In genomic region chr5:150671509-150672236, GRCh38 we compare ENCODE assay signal across 9 cellular contexts. TPM values are rescaled to one million over a fixed set of nuclear protein-coding genes. Genes with fewer than 3 reads are reported as not detected.
DNase-seq lines count a peak whose midpoint lies in the region; ATAC-seq and TF ChIP-seq lines count a peak whose summit lies in the region.
"Had no signal": no experiment of that assay in that cellular context is flagged by ENCODE, and none has a peak within 500 bp of the region (broad histone marks: within the 10 kb centered on the region; RNA-seq: fewer than 3 reads in every experiment).

No MANE protein-coding gene starts in this region.

- no peak overlapping the region for H3K27ac Mint-ChIP-seq in activated T-helper 1 cell treated with anti-CD3 and anti-CD28 coated beads, Interleukin-12 subunit alpha, Interleukin-12 subunit beta, Interleukin-2, Interleukin-4 antibody, amounts not matched to agents 30 ng/mL and 10 ng/mL and 1 ng/mL, durations not matched to agents 14 hours and 24 hours and 36 hours

- H3K27ac ChIP-seq in iPS-18a (ENCODE audit: low read length) = peak overlapping the region; percentile 58
- no peak overlapping the region for H3K27ac ChIP-seq in smooth muscle cell (ENCODE audit: low read depth)
- H3K27ac ChIP-seq: 22Rv1 had no signal

- intact Hi-C loops in activated T-helper 1 cell treated with anti-CD3 and anti-CD28 coated beads, Interleukin-12 subunit alpha, Interleukin-12 subunit beta, Interleukin-2, Interleukin-4 antibody, amounts not matched to agents 30 ng/mL and 10 ng/mL and 1 ng/mL, durations not matched to agents 14 hours and 24 hours and 36 hours (cut with micrococcal nuclease) = no loop called here

- TF ChIP-seq CTCF in smooth muscle cell (IDR thresholded peaks at IDR 0.05; ENCODE audit: borderline replicate concordance, insufficient read depth, poor library complexity, severe bottlenecking) = no peak

- peaks cover 13% of the 10 kb centered on the region for H3K27me3 ChIP-seq in iPS-18a (ENCODE audit: control insufficient read depth, insufficient read depth, low read length)
- H3K27me3 ChIP-seq in smooth muscle cell (ENCODE audit: low read depth) = no peaks in the 10 kb centered on the region

- H3K9me3 ChIP-seq in iPS-18a (ENCODE audit: control insufficient read depth, low read depth, low read length) (no peaks in the 10 kb centered on the region), smooth muscle cell (replicated peaks; ENCODE audit: low read depth) (no peaks in the 10 kb centered on the region)

- H2AFZ ChIP-seq in smooth muscle cell (ENCODE audit: low read depth) = peak overlapping the region; percentile 67

- no peaks in the 10 kb centered on the region for H4K20me1 ChIP-seq in smooth muscle cell (ENCODE audit: low read depth)

- peaks cover 15% of the 10 kb centered on the region for H3K4me1 ChIP-seq in iPS-18a (ENCODE audit: control insufficient read depth, low read depth, low read length)
- H3K4me1 ChIP-seq in smooth muscle cell (ENCODE audit: low read depth) = peaks cover 5% of the 10 kb centered on the region

- peaks cover under 1% of the 10 kb centered on the region for H3K36me3 ChIP-seq in iPS-18a (ENCODE audit: control insufficient read depth, low read depth, low read length)
- no peaks in the 10 kb centered on the region for H3K36me3 ChIP-seq in smooth muscle cell (ENCODE audit: low read depth)

- peak overlapping the region; percentile 70 for H3K4me3 Mint-ChIP-seq in activated T-helper 1 cell treated with anti-CD3 and anti-CD28 coated beads, Interleukin-12 subunit alpha, Interleukin-12 subunit beta, Interleukin-2, Interleukin-4 antibody, amounts not matched to agents 30 ng/mL and 10 ng/mL and 1 ng/mL, durations not matched to agents 14 hours and 24 hours and 36 hours

- H3K9me3 Mint-ChIP-seq in activated T-helper 1 cell treated with anti-CD3 and anti-CD28 coated beads, Interleukin-12 subunit alpha, Interleukin-12 subunit beta, Interleukin-2, Interleukin-4 antibody, amounts not matched to agents 30 ng/mL and 10 ng/mL and 1 ng/mL, durations not matched to agents 14 hours and 24 hours and 36 hours = no peaks in the 10 kb centered on the region

- DNase-seq in DMS 273 (lab: John Stamatoyannopoulos, UW; ENCODE audit: unreplicated experiment) = peak; percentile 40
- DNase-seq in DMS 273 treated with DMSO at 0.1 percent for 48 hours (lab: John Stamatoyannopoulos, UW) = no peak
- DNase-seq in activated T-helper 1 cell treated with anti-CD3 and anti-CD28 coated beads, Interleukin-12 subunit alpha, Interleukin-12 subunit beta, Interleukin-2, Interleukin-4 antibody, amounts not matched to agents 30 ng/mL and 10 ng/mL and 1 ng/mL, durations not matched to agents 14 hours and 24 hours and 36 hours (ENCODE audit: low spot score) = no peak
- DNase-seq in smooth muscle cell (lab: John Stamatoyannopoulos, UW; ENCODE audit: unreplicated experiment) = no peak

- H3K9ac ChIP-seq in iPS-18a (ENCODE audit: low read length) = peak overlapping the region; percentile 95
- H3K9ac ChIP-seq in smooth muscle cell (ENCODE audit: low read depth) = peak overlapping the region; percentile 4

- no peaks in the 10 kb centered on the region for H3K4me1 Mint-ChIP-seq in activated T-helper 1 cell treated with anti-CD3 and anti-CD28 coated beads, Interleukin-12 subunit alpha, Interleukin-12 subunit beta, Interleukin-2, Interleukin-4 antibody, amounts not matched to agents 30 ng/mL and 10 ng/mL and 1 ng/mL, durations not matched to agents 14 hours and 24 hours and 36 hours (ENCODE audit: low read depth)

- peak overlapping the region; percentile 92 for H3K4me2 ChIP-seq in smooth muscle cell

- no peak for ATAC-seq in GM21786 (IDR thresholded peaks at IDR 0.05; ENCODE audit: unreplicated experiment)
- ATAC-seq in HG02623 (IDR thresholded peaks at IDR 0.05; ENCODE audit: unreplicated experiment) = no peak
- no peak for ATAC-seq in HG02938 (IDR thresholded peaks at IDR 0.05; ENCODE audit: unreplicated experiment)

- H3K36me3 Mint-ChIP-seq in activated T-helper 1 cell treated with anti-CD3 and anti-CD28 coated beads, Interleukin-12 subunit alpha, Interleukin-12 subunit beta, Interleukin-2, Interleukin-4 antibody, amounts not matched to agents 30 ng/mL and 10 ng/mL and 1 ng/mL, durations not matched to agents 14 hours and 24 hours and 36 hours (ENCODE audit: low read depth) = no peaks in the 10 kb centered on the region

- WGBS in smooth muscle cell (ENCODE audit: low lambda C conversion rate) = 3% methylated on average over 36 of the region's 51 CpGs

- peaks cover 19% of the 10 kb centered on the region for H3F3A ChIP-seq in smooth muscle cell (ENCODE audit: low read depth)

- peak overlapping the region; percentile 90 for H3K4me3 ChIP-seq in iPS-18a (ENCODE audit: low read length)
- H3K4me3 ChIP-seq in smooth muscle cell = peak overlapping the region; percentile 53

- H3K27me3 Mint-ChIP-seq in activated T-helper 1 cell treated with anti-CD3 and anti-CD28 coated beads, Interleukin-12 subunit alpha, Interleukin-12 subunit beta, Interleukin-2, Interleukin-4 antibody, amounts not matched to agents 30 ng/mL and 10 ng/mL and 1 ng/mL, durations not matched to agents 14 hours and 24 hours and 36 hours (ENCODE audit: insufficient read depth) = peaks cover 18% of the 10 kb centered on the region

- no peaks in the 10 kb centered on the region for H3K79me2 ChIP-seq in smooth muscle cell (ENCODE audit: low read depth)

RNA-seq across cellular contexts. Expression of gene MYOZ3, which starts 10.6 kb away (rescaled TPM):
- total RNA-seq in activated T-helper 1 cell treated with anti-CD3 and anti-CD28 coated beads, Interleukin-12 subunit alpha, Interleukin-12 subunit beta, Interleukin-2, Interleukin-4 antibody, amounts not matched to agents 30 ng/mL and 10 ng/mL and 1 ng/mL, durations not matched to agents 14 hours and 24 hours and 36 hours = 0.49 and 0.51 TPM in 2 replicates
- 6.4 and 8.2 TPM in 2 replicates for total RNA-seq in smooth muscle cell
- 7.9 and 12.2 TPM in 2 replicates for polyA plus RNA-seq in smooth muscle cell

RNA-seq across cellular contexts. Expression of gene RBM22, which starts 29.2 kb away (rescaled TPM):
- total RNA-seq in activated T-helper 1 cell treated with anti-CD3 and anti-CD28 coated beads, Interleukin-12 subunit alpha, Interleukin-12 subunit beta, Interleukin-2, Interleukin-4 antibody, amounts not matched to agents 30 ng/mL and 10 ng/mL and 1 ng/mL, durations not matched to agents 14 hours and 24 hours and 36 hours = 77.5 and 81.9 TPM in 2 replicates
- total RNA-seq in smooth muscle cell = 64.0 and 66.6 TPM in 2 replicates
- polyA plus RNA-seq in smooth muscle cell = 48.6 and 62.9 TPM in 2 replicates

RNA-seq across cellular contexts. Expression of gene SYNPO, which starts 31.2 kb away (rescaled TPM):
- total RNA-seq in activated T-helper 1 cell treated with anti-CD3 and anti-CD28 coated beads, Interleukin-12 subunit alpha, Interleukin-12 subunit beta, Interleukin-2, Interleukin-4 antibody, amounts not matched to agents 30 ng/mL and 10 ng/mL and 1 ng/mL, durations not matched to agents 14 hours and 24 hours and 36 hours = not detected in 2 replicates
- total RNA-seq in smooth muscle cell = 30.5 and 46.4 TPM in 2 replicates
- 34.2 and 36.9 TPM in 2 replicates for polyA plus RNA-seq in smooth muscle cell

Comparison
In these comparisons a context has a peak if more than half of its experiments do, and no peak if none do; other contexts are left out.
1. RNA of gene SYNPO, which starts 31.2 kb away (total RNA-seq): 30.5 to 46.4 TPM in smooth muscle cell; not detected in activated T-helper 1 cell treated with anti-CD3 and anti-CD28 coated beads, Interleukin-12 subunit alpha, Interleukin-12 subunit beta, Interleukin-2, Interleukin-4 antibody, amounts not matched to agents 30 ng/mL and 10 ng/mL and 1 ng/mL, durations not matched to agents 14 hours and 24 hours and 36 hours; every median in the first group is over 10 times any median in the second.